In genomic region chr13:27406178-27406939, GRCh38 we compare ENCODE assay signal across 10 cellular contexts. TPM values are rescaled to one million over a fixed set of nuclear protein-coding genes. Genes with fewer than 3 reads are reported as not detected.
DNase-seq lines count a peak whose midpoint lies in the region; ATAC-seq and TF ChIP-seq lines count a peak whose summit lies in the region.
"Had no signal": no experiment of that assay in that cellular context is flagged by ENCODE, and none has a peak within 500 bp of the region (broad histone marks: within the 10 kb centered on the region; RNA-seq: fewer than 3 reads in every experiment).

No MANE protein-coding gene starts in this region.

- H3K36me3 ChIP-seq in lower lobe of right lung (no peaks in the 10 kb centered on the region), tibial artery (no peaks in the 10 kb centered on the region)
- H3K36me3 ChIP-seq: BLaER1 had no signal

- H3K9me3 ChIP-seq in lower lobe of right lung (no peaks in the 10 kb centered on the region), tibial artery (no peaks in the 10 kb centered on the region)
- H3K9me3 ChIP-seq: BLaER1 had no signal

- peak in 1 of 2 donors; percentile 42 for ATAC-seq in lower lobe of right lung

- TF ChIP-seq CTCF in lower lobe of right lung (IDR thresholded peaks at IDR 0.05) (peak; percentile 46), tibial artery (IDR thresholded peaks at IDR 0.05) (peak in 1 of 2 experiments; percentile 18)

- CTCF ChIA-PET in HEK293T (lab: Yijun Ruan, JAX), result interaction anchor here (1.1 kb wide), 1 partner anchor 44 kb away, joined by 6 read pairs; no protein-coding TSS in a partner anchor

- no peak overlapping the region for H3K27ac ChIP-seq in lower lobe of right lung
- no peak overlapping the region for H3K27ac ChIP-seq in tibial artery
- H3K27ac ChIP-seq: BLaER1 had no signal

- intact Hi-C loops in lower lobe of right lung (cut with DNase I) (no loop called here), tibial artery (cut with DNase I; ENCODE audit: low total_unique reads) (no loop called here)

- H3K27me3 ChIP-seq in lower lobe of right lung (ENCODE audit: low read depth) (peaks cover 4% of the 10 kb centered on the region), tibial artery (peaks cover 0 to 4% of the 10 kb centered on the region in 2 donors)
- H3K27me3 ChIP-seq: BLaER1 had no signal

- in situ Hi-C loops in T47D (cut with HindIII; ENCODE audit: low pct_unique_long_range_greater_than_20kb, low sequenced_read_pairs), result no loop called here

- POLR2A ChIA-PET in HEK293T (lab: Yijun Ruan, JAX), result no interaction called here

- no peak overlapping the region for H3K4me3 ChIP-seq in lower lobe of right lung
- no peak overlapping the region for H3K4me3 ChIP-seq in tibial artery
- H3K4me3 ChIP-seq: BLaER1 had no signal

- peak; percentile 16 for DNase-seq in DMS79 treated with DMSO at 0.1 percent for 48 hours (lab: John Stamatoyannopoulos, UW)
- no peak for DNase-seq in DMS79 (lab: John Stamatoyannopoulos, UW)
- DNase-seq in HEK293T (ENCODE audit: extremely low spot score), result peak; percentile 61
- DNase-seq in OCI-M1 (lab: John Stamatoyannopoulos, UW), result peak; percentile 49
- DNase-seq in T47D (ENCODE audit: low read depth in 1 of 2, low spot score in 1 of 2), result peak; percentile 46 to 72
- no peak for DNase-seq in lower lobe of right lung
- no peak for DNase-seq in effector CD8-positive, alpha-beta T cell (lab: John Stamatoyannopoulos, UW)
- DNase-seq in tibial artery, result no peak
- DNase-seq: right cardiac atrium had no signal

- peaks cover 15% of the 10 kb centered on the region for H3K4me1 ChIP-seq in lower lobe of right lung
- H3K4me1 ChIP-seq in tibial artery, result peaks cover 0 to 17% (median 12%) of the 10 kb centered on the region in 4 donors

TF ChIP-seq in HEK293T, 16 proteins besides CTCF, POLR2A, EP300 and RAD21:
- TF ChIP-seq ELF4 (IDR thresholded peaks at IDR 0.05) (no peak), FOXK2 (IDR thresholded peaks at IDR 0.05) (no peak), PKNOX1 (IDR thresholded peaks at IDR 0.05) (peak; percentile 75), BHLHE40 (IDR thresholded peaks at IDR 0.05; ENCODE audit: borderline replicate concordance) (no peak)

RNA-seq across cellular contexts. Expression of gene GTF3A, which starts 18.1 kb away (rescaled TPM):
- total RNA-seq in lower lobe of right lung, result 83.0 TPM

RNA-seq across cellular contexts. Expression of gene MTIF3, which starts 44.0 kb away (rescaled TPM):
- 37.5 TPM for total RNA-seq in lower lobe of right lung

Comparison
In these comparisons a context has a peak if more than half of its experiments do, and no peak if none do; other contexts are left out.
1. DNase-seq: peak in DMS79 treated with DMSO at 0.1 percent for 48 hours (single experiment), HEK293T (single experiment), OCI-M1 (single experiment) and T47D (2 of 2); none in DMS79 (single experiment), lower lobe of right lung (single experiment), effector CD8-positive, alpha-beta T cell (single experiment) and tibial artery (0 of 2).